28 cellular contexts compared by ENCODE assay signal in the genomic region with DNA sequence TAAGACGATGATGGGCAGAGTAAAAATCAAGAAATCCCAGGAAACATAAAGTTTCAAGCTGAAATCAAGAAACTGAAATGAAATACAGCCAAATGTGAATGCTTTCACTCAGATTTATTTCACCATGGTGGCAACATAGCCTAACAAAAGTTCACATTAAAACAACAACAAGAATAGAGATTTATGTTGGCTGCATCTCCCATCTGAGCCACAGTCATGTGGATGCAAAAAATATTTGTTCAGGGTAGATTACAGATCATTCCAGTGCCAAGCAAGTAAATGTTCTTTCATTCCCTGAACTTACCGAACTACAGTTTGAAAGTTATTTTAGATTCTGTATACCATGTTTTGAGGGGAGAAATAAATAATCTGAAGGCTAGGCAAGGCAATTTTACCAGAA.
"Had no signal": no experiment of that assay in that cellular context is flagged by ENCODE, and none has a peak within 500 bp of the region (broad histone marks: within the 10 kb centered on the region; RNA-seq: fewer than 3 reads in every experiment).

No MANE protein-coding gene starts in this region.

- H3K36me3 ChIP-seq: lower lobe of right lung, neutrophil, transverse colon, uterus had no signal

- H3K27me3 Mint-ChIP-seq: activated B cell treated with CpG ODN at 0.5 μM for 24 hours; activated CD4-positive, alpha-beta memory T cell treated with anti-CD3 and anti-CD28 coated beads, Interleukin-2, amount 10 ng/mL, durations not matched to agents 7 days and 5 days; activated CD8-positive, alpha-beta memory T cell treated with anti-CD3 and anti-CD28 coated beads, Interleukin-2, amount 10 ng/mL, durations not matched to agents 7 days and 5 days; activated T-helper 17 cell treated with anti-CD3 and anti-CD28 coated beads, Interleukin-2, amount 50 U/mL, for 72 hours had no signal

- ATAC-seq: activated CD8-positive, alpha-beta memory T cell treated with anti-CD3 and anti-CD28 coated beads, Interleukin-2, amount 10 ng/mL, durations not matched to agents 7 days and 5 days; activated T-helper 17 cell treated with anti-CD3 and anti-CD28 coated beads, Interleukin-2, amount 50 U/mL, for 72 hours; body of pancreas; esophagus mucosa; left colon; lower lobe of right lung; naive thymus-derived CD8-positive, alpha-beta T cell had no signal

- DNase-seq: activated B cell treated with CpG ODN at 0.5 μM for 24 hours; activated CD4-positive, alpha-beta memory T cell treated with anti-CD3 and anti-CD28 coated beads, Interleukin-2, amount 10 ng/mL, durations not matched to agents 7 days and 5 days; activated CD4-positive, alpha-beta T cell treated with anti-CD3 and anti-CD28 coated beads for 4 hours; activated CD8-positive, alpha-beta memory T cell treated with anti-CD3 and anti-CD28 coated beads, Interleukin-2, amount 10 ng/mL, durations not matched to agents 7 days and 5 days; activated naive CD4-positive, alpha-beta T cell; body of pancreas; central memory CD4-positive, alpha-beta T cell; cortex of kidney; effector CD4-positive, alpha-beta T cell; foreskin melanocyte; glutamatergic neuron; hypothalamus; islet precursor cell; left colon; lower lobe of right lung; naive thymus-derived CD8-positive, alpha-beta T cell; SK-N-SH; stimulated activated CD4-positive, alpha-beta T cell treated with anti-CD3 and anti-CD28 coated beads, Interleukin-12 subunit alpha, Interleukin-12 subunit beta, amount 100 ng/mL, for 4 hours; stimulated activated CD4-positive, alpha-beta T cell treated with anti-CD3 and anti-CD28 coated beads, Interleukin-2, amount 100 ng/mL, for 24 hours; stimulated activated naive CD4-positive, alpha-beta T cell treated with Interleukin-2 at 50 U/mL for 16 hours; substantia nigra; transverse colon; uterus had no signal

- H3K27me3 ChIP-seq: body of pancreas, neutrophil, transverse colon, uterus had no signal

- H3K9me3 ChIP-seq: body of pancreas, lower lobe of right lung, neutrophil, SK-N-SH, transverse colon, uterus had no signal

- H3K4me3 Mint-ChIP-seq: activated B cell treated with CpG ODN at 0.5 μM for 24 hours; activated CD4-positive, alpha-beta memory T cell treated with anti-CD3 and anti-CD28 coated beads, Interleukin-2, amount 10 ng/mL, durations not matched to agents 7 days and 5 days; activated CD8-positive, alpha-beta memory T cell treated with anti-CD3 and anti-CD28 coated beads, Interleukin-2, amount 10 ng/mL, durations not matched to agents 7 days and 5 days; activated T-helper 17 cell treated with anti-CD3 and anti-CD28 coated beads, Interleukin-2, amount 50 U/mL, for 72 hours; naive thymus-derived CD8-positive, alpha-beta T cell; T-helper 2 cell treated with Interferon-gamma antibody and Interleukin-4, amounts not matched to agents 5 μg/mL and 100 μg/mL, for 36 hours had no signal

- H3K79me2 ChIP-seq: parathyroid adenoma had no signal

- H3K9ac ChIP-seq: parathyroid adenoma, SK-N-SH had no signal

- H3K4me1 Mint-ChIP-seq: activated B cell treated with CpG ODN at 0.5 μM for 24 hours; activated CD4-positive, alpha-beta memory T cell treated with anti-CD3 and anti-CD28 coated beads, Interleukin-2, amount 10 ng/mL, durations not matched to agents 7 days and 5 days; activated CD8-positive, alpha-beta memory T cell treated with anti-CD3 and anti-CD28 coated beads, Interleukin-2, amount 10 ng/mL, durations not matched to agents 7 days and 5 days; activated T-helper 17 cell treated with anti-CD3 and anti-CD28 coated beads, Interleukin-2, amount 50 U/mL, for 72 hours; naive thymus-derived CD8-positive, alpha-beta T cell had no signal

- H3K4me2 ChIP-seq: SK-N-SH had no signal

- H3K36me3 Mint-ChIP-seq: activated CD8-positive, alpha-beta memory T cell treated with anti-CD3 and anti-CD28 coated beads, Interleukin-2, amount 10 ng/mL, durations not matched to agents 7 days and 5 days; naive thymus-derived CD8-positive, alpha-beta T cell had no signal

- H3K4me1 ChIP-seq: body of pancreas, lower lobe of right lung, parathyroid adenoma, transverse colon, uterus had no signal

- H3K27ac ChIP-seq: body of pancreas, lower lobe of right lung, neutrophil, parathyroid adenoma, transverse colon, uterus had no signal

- H3K9me3 Mint-ChIP-seq: activated CD4-positive, alpha-beta memory T cell treated with anti-CD3 and anti-CD28 coated beads, Interleukin-2, amount 10 ng/mL, durations not matched to agents 7 days and 5 days; T-helper 2 cell treated with Interferon-gamma antibody and Interleukin-4, amounts not matched to agents 5 μg/mL and 100 μg/mL, for 36 hours had no signal

- H3K4me3 ChIP-seq: body of pancreas, lower lobe of right lung, transverse colon, uterus had no signal

- H2AFZ ChIP-seq: parathyroid adenoma had no signal

- H3K27ac Mint-ChIP-seq: activated B cell treated with CpG ODN at 0.5 μM for 24 hours; activated CD4-positive, alpha-beta memory T cell treated with anti-CD3 and anti-CD28 coated beads, Interleukin-2, amount 10 ng/mL, durations not matched to agents 7 days and 5 days; activated CD8-positive, alpha-beta memory T cell treated with anti-CD3 and anti-CD28 coated beads, Interleukin-2, amount 10 ng/mL, durations not matched to agents 7 days and 5 days; activated T-helper 17 cell treated with anti-CD3 and anti-CD28 coated beads, Interleukin-2, amount 50 U/mL, for 72 hours; naive thymus-derived CD8-positive, alpha-beta T cell; T-helper 2 cell treated with Interferon-gamma antibody and Interleukin-4, amounts not matched to agents 5 μg/mL and 100 μg/mL, for 36 hours had no signal
